In genomic region chr11:3841426-3842304, GRCh38 we compare ENCODE assay signal across 2 cellular contexts.
TF ChIP-seq lines count a peak whose summit lies in the region.

No MANE protein-coding gene starts in this region.

TF ChIP-seq in A549, 52 proteins besides CTCF, POLR2A, EP300 and RAD21 (continues in another document):
- TF ChIP-seq JUN (IDR thresholded peaks at IDR 0.05) = peak in 1 of 2 experiments; percentile 58; a peak in 1 of 5 replicates
- TF ChIP-seq RARB (CRISPR knock-in tag; IDR thresholded peaks at IDR 0.05) = no peak
- TF ChIP-seq FOSL2 (IDR thresholded peaks at IDR 0.05) = no peak
- no peak for TF ChIP-seq FOSL2 (CRISPR knock-in tag; IDR thresholded peaks at IDR 0.05)
- TF ChIP-seq CBX8 (IDR thresholded peaks at IDR 0.05) = no peak
- TF ChIP-seq REST (IDR thresholded peaks at IDR 0.05) = no peak
- TF ChIP-seq POLR2AphosphoS2 (conservative IDR thresholded peaks at IDR 0.05; ENCODE audit: low read length) = no peak
- TF ChIP-seq CEBPB (IDR thresholded peaks at IDR 0.05) = no peak
- TF ChIP-seq, protein P1, sequence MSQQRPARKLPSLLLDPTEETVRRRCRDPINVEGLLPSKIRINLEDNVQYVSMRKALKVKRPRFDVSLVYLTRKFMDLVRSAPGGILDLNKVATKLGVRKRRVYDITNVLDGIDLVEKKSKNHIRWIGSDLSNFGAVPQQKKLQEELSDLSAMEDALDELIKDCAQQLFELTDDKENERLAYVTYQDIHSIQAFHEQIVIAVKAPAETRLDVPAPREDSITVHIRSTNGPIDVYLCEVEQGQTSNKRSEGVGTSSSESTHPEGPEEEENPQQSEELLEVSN (IDR thresholded peaks at IDR 0.05; ENCODE audit: borderline replicate concordance, low read depth) = peak; percentile 97
- TF ChIP-seq, protein P2, sequence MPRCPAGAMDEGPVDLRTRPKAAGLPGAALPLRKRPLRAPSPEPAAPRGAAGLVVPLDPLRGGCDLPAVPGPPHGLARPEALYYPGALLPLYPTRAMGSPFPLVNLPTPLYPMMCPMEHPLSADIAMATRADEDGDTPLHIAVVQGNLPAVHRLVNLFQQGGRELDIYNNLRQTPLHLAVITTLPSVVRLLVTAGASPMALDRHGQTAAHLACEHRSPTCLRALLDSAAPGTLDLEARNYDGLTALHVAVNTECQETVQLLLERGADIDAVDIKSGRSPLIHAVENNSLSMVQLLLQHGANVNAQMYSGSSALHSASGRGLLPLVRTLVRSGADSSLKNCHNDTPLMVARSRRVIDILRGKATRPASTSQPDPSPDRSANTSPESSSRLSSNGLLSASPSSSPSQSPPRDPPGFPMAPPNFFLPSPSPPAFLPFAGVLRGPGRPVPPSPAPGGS (IDR thresholded peaks at IDR 0.05) = peak; percentile 10; the same call in 1 of the 3 replicates
- no peak for TF ChIP-seq MAZ (IDR thresholded peaks at IDR 0.05; ENCODE audit: borderline replicate concordance, low read depth, low read length)
- no peak for TF ChIP-seq EHMT2 (IDR thresholded peaks at IDR 0.05; ENCODE audit: low read depth)
- no peak for TF ChIP-seq RFX5 (IDR thresholded peaks at IDR 0.05)
- no peak for TF ChIP-seq ZC3H11A (IDR thresholded peaks at IDR 0.05)
- no peak for TF ChIP-seq HOXB13 (CRISPR knock-in tag; IDR thresholded peaks at IDR 0.05; ENCODE audit: low read depth)
- no peak for TF ChIP-seq CBX2 (IDR thresholded peaks at IDR 0.05; ENCODE audit: borderline replicate concordance, low read depth)
- no peak for TF ChIP-seq ZFP36 (IDR thresholded peaks at IDR 0.05; ENCODE audit: borderline replicate concordance, partially characterized antibody)
- TF ChIP-seq PHF8 (IDR thresholded peaks at IDR 0.05; ENCODE audit: borderline replicate concordance, low read depth) = peak; percentile 82; the same call in 1 of the 2 replicates
- TF ChIP-seq FOXS1 (CRISPR knock-in tag; IDR thresholded peaks at IDR 0.05) = no peak
- TF ChIP-seq MYC (IDR thresholded peaks at IDR 0.05; ENCODE audit: borderline replicate concordance, low read length) = peak; percentile 92
- no peak for TF ChIP-seq TFCP2L1 (CRISPR knock-in tag; IDR thresholded peaks at IDR 0.05)
- TF ChIP-seq ATOH8 (CRISPR knock-in tag; IDR thresholded peaks at IDR 0.05; ENCODE audit: low read depth) = no peak
- TF ChIP-seq FOSB (CRISPR knock-in tag; IDR thresholded peaks at IDR 0.05) = no peak
- no peak for TF ChIP-seq CHD2 (IDR thresholded peaks at IDR 0.05; ENCODE audit: low read length, partially characterized antibody)
- no peak for TF ChIP-seq HES2 (IDR thresholded peaks at IDR 0.05)
- no peak for TF ChIP-seq BHLHE40 (IDR thresholded peaks at IDR 0.05; ENCODE audit: low read depth, low read length)
- no peak for TF ChIP-seq RNF2 (IDR thresholded peaks at IDR 0.05; ENCODE audit: borderline replicate concordance, low read depth)
- no peak for TF ChIP-seq SREBF2 (IDR thresholded peaks at IDR 0.05)
- no peak for TF ChIP-seq NPAS2 (CRISPR knock-in tag; IDR thresholded peaks at IDR 0.05; ENCODE audit: borderline replicate concordance)
- TF ChIP-seq ELK1 (IDR thresholded peaks at IDR 0.05; ENCODE audit: low read depth, low read length) = no peak

TF ChIP-seq in K562, 482 proteins besides CTCF, POLR2A, EP300 and RAD21 (continues in another document):
- peak; percentile 78 for TF ChIP-seq RBFOX2 (IDR thresholded peaks at IDR 0.05; ENCODE audit: low read depth, low read length)
- TF ChIP-seq ERF (CRISPR knock-in tag; IDR thresholded peaks at IDR 0.05) = no peak
- no peak for TF ChIP-seq TGIF2 (CRISPR knock-in tag; IDR thresholded peaks at IDR 0.05)
- no peak for TF ChIP-seq SNIP1 (IDR thresholded peaks at IDR 0.05; ENCODE audit: low read depth)
- TF ChIP-seq SMAD4 (CRISPR knock-in tag; conservative IDR thresholded peaks at IDR 0.05) = no peak; the same call in none of the 2 replicates
- TF ChIP-seq ATF7 (IDR thresholded peaks at IDR 0.05) = peak; percentile 80
- TF ChIP-seq RBM22 (IDR thresholded peaks at IDR 0.05; ENCODE audit: low read depth, low read length, poor library complexity, severe bottlenecking) = peak; percentile 44
- peak; percentile 27 for TF ChIP-seq HNRNPLL (IDR thresholded peaks at IDR 0.05; ENCODE audit: low read depth, low read length, poor library complexity, severe bottlenecking)
- no peak; the same call in 1 of the 2 replicates for TF ChIP-seq ZNF384 (IDR thresholded peaks at IDR 0.05; ENCODE audit: low read depth, low read length)
- TF ChIP-seq SIN3A (IDR thresholded peaks at IDR 0.05; ENCODE audit: borderline replicate concordance in 2 of 2, control insufficient read depth in 1 of 2, low read depth in 2 of 2, low read length in 2 of 2) = peak in 1 of 2 experiments; percentile 55; a peak in 1 of 4 replicates
- TF ChIP-seq SMARCA5 (IDR thresholded peaks at IDR 0.05) = no peak
- peak; percentile 93 for TF ChIP-seq ZNF24 (IDR thresholded peaks at IDR 0.05)
- no peak for TF ChIP-seq MTA1 (IDR thresholded peaks at IDR 0.05; ENCODE audit: borderline replicate concordance)
- peak; percentile 98 for TF ChIP-seq L3MBTL2 (IDR thresholded peaks at IDR 0.05)
- TF ChIP-seq MITF (IDR thresholded peaks at IDR 0.05) = no peak; the same call in 1 of the 2 replicates
- peak; percentile 99 for TF ChIP-seq ZNF592 (IDR thresholded peaks at IDR 0.05)
- TF ChIP-seq ZNF263 (CRISPR knock-in tag; IDR thresholded peaks at IDR 0.05; ENCODE audit: borderline replicate concordance) = no peak; the same call in 1 of the 2 replicates
- 0 out of 2 replicates have a peak, but pooled peaks have one; percentile 15 for TF ChIP-seq HNRNPL (IDR thresholded peaks at IDR 0.05; ENCODE audit: low read depth, low read length)
- TF ChIP-seq KLF10 (CRISPR knock-in tag; IDR thresholded peaks at IDR 0.05) = no peak
- TF ChIP-seq, protein P3, sequence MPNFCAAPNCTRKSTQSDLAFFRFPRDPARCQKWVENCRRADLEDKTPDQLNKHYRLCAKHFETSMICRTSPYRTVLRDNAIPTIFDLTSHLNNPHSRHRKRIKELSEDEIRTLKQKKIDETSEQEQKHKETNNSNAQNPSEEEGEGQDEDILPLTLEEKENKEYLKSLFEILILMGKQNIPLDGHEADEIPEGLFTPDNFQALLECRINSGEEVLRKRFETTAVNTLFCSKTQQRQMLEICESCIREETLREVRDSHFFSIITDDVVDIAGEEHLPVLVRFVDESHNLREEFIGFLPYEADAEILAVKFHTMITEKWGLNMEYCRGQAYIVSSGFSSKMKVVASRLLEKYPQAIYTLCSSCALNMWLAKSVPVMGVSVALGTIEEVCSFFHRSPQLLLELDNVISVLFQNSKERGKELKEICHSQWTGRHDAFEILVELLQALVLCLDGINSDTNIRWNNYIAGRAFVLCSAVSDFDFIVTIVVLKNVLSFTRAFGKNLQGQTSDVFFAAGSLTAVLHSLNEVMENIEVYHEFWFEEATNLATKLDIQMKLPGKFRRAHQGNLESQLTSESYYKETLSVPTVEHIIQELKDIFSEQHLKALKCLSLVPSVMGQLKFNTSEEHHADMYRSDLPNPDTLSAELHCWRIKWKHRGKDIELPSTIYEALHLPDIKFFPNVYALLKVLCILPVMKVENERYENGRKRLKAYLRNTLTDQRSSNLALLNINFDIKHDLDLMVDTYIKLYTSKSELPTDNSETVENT (CRISPR knock-in tag; IDR thresholded peaks at IDR 0.05) = peak; percentile 51; the same call in 1 of the 2 replicates
- 0 out of 2 replicates have a peak, but pooled peaks have one; percentile 47 for TF ChIP-seq TRIM28 (IDR thresholded peaks at IDR 0.05)
- TF ChIP-seq ZNF140 (CRISPR knock-in tag; IDR thresholded peaks at IDR 0.05) = no peak
- TF ChIP-seq GMEB1 (CRISPR knock-in tag; IDR thresholded peaks at IDR 0.05) = no peak
- no peak for TF ChIP-seq ZNF444 (CRISPR knock-in tag; IDR thresholded peaks at IDR 0.05)
- peak; percentile 90 for TF ChIP-seq TFAP4 (CRISPR knock-in tag; IDR thresholded peaks at IDR 0.05; ENCODE audit: borderline replicate concordance)
- TF ChIP-seq NR0B1 (IDR thresholded peaks at IDR 0.05; ENCODE audit: partially characterized antibody) = no peak
- TF ChIP-seq KDM2B (CRISPR knock-in tag; IDR thresholded peaks at IDR 0.05) = no peak
- TF ChIP-seq TCF3 (CRISPR knock-in tag; IDR thresholded peaks at IDR 0.05) = no peak; the same call in 1 of the 2 replicates
- 0 out of 2 replicates have a peak, but pooled peaks have one; percentile 47 for TF ChIP-seq TCF7 (IDR thresholded peaks at IDR 0.05; ENCODE audit: borderline replicate concordance)
- no peak for TF ChIP-seq NR2C2 (CRISPR knock-in tag; IDR thresholded peaks at IDR 0.05)
- TF ChIP-seq NR2C2 (tag; IDR thresholded peaks at IDR 0.05) = peak; percentile 65
